Comparison of ENCODE assay signal across 18 cellular contexts in the genomic region with DNA sequence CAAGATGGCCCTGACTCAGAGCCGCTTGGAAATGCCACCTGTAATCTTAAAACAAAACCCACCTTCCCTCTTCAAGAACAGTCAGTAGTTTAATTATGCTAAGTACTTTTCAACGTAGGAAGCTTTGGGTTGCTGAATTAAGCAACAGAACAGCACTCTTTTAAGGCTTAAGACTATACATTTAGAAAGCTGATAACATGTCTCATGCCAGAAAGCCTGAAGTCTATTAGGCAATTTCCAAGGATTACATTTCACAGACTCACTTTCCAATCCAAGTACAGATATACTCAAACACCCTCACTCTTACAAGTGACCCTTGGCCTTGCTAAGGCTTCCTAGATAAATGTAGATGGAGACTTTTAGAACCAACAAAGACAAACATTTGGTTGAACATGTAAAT.
DNase-seq lines count a peak whose midpoint lies in the region; ATAC-seq and TF ChIP-seq lines count a peak whose summit lies in the region.
"Had no signal": no experiment of that assay in that cellular context is flagged by ENCODE, and none has a peak within 500 bp of the region (broad histone marks: within the 10 kb centered on the region; RNA-seq: fewer than 3 reads in every experiment).

No MANE protein-coding gene starts in this region.

- DNase-seq in GM23338 (ENCODE audit: low spot score) (no peak), SK-N-DZ (ENCODE audit: low spot score) (peak; percentile 52), fibroblast of pulmonary artery (ENCODE audit: low read depth) (peak; percentile 27), neural progenitor cell (ENCODE audit: low spot score) (no peak), NCI-H1436 (lab: John Stamatoyannopoulos, UW) (no peak)
- no peak for DNase-seq in activated naive CD8-positive, alpha-beta T cell treated with anti-CD3 and anti-CD28 coated beads for 36 hours
- DNase-seq: CD8-positive, alpha-beta memory T cell; Karpas-422; NCI-H1048; NCI-H1417 treated with DMSO at 0.1 percent for 48 hours; NCI-H1930; NCI-H226; NCI-H510A treated with DMSO at 0.1 percent for 48 hours; NCI-H748 treated with DMSO at 0.1 percent for 48 hours; Peyer's patch had no signal

- H3K79me2 ChIP-seq in GM23338 (replicated peaks; ENCODE audit: insufficient read depth) (no peaks in the 10 kb centered on the region), neural progenitor cell (ENCODE audit: low read depth) (no peaks in the 10 kb centered on the region)

- no peaks in the 10 kb centered on the region for H4K20me1 ChIP-seq in GM23338 (replicated peaks; ENCODE audit: insufficient read depth)
- no peaks in the 10 kb centered on the region for H4K20me1 ChIP-seq in neural progenitor cell (ENCODE audit: low read depth)

- H3K27ac Mint-ChIP-seq in GM23338, result no peak overlapping the region
- no peak overlapping the region for H3K27ac Mint-ChIP-seq in neural progenitor cell
- no peak overlapping the region for H3K27ac Mint-ChIP-seq in activated T-helper 17 cell treated with anti-CD3 and anti-CD28 coated beads, Interleukin-2, amount 50 U/mL, for 72 hours
- H3K27ac Mint-ChIP-seq in activated naive CD8-positive, alpha-beta T cell treated with anti-CD3 and anti-CD28 coated beads for 36 hours, result no peak overlapping the region
- H3K27ac Mint-ChIP-seq: CD8-positive, alpha-beta memory T cell had no signal

- ATAC-seq in GM23338 (no peak), HG02678 (IDR thresholded peaks at IDR 0.05; ENCODE audit: unreplicated experiment) (no peak)
- no peak for ATAC-seq in activated T-helper 17 cell treated with anti-CD3 and anti-CD28 coated beads, Interleukin-2, amount 50 U/mL, for 72 hours (replicated peaks)

- H3K4me1 Mint-ChIP-seq in GM23338 (no peaks in the 10 kb centered on the region; the same call in 2 of the 3 replicates), neural progenitor cell (no peaks in the 10 kb centered on the region)
- H3K4me1 Mint-ChIP-seq in activated T-helper 17 cell treated with anti-CD3 and anti-CD28 coated beads, Interleukin-2, amount 50 U/mL, for 72 hours, result peaks cover 6% of the 10 kb centered on the region
- no peaks in the 10 kb centered on the region for H3K4me1 Mint-ChIP-seq in activated naive CD8-positive, alpha-beta T cell treated with anti-CD3 and anti-CD28 coated beads for 36 hours

- no peaks in the 10 kb centered on the region for H3K27me3 ChIP-seq in GM23338 (ENCODE audit: insufficient read depth)
- H3K27me3 ChIP-seq in neural progenitor cell, result no peaks in the 10 kb centered on the region
- H3K27me3 ChIP-seq: Peyer's patch had no signal

- H3K36me3 Mint-ChIP-seq in GM23338 (ENCODE audit: low read depth) (no peaks in the 10 kb centered on the region; the same call in 2 of the 3 replicates), neural progenitor cell (peaks cover 2% of the 10 kb centered on the region)
- H3K36me3 Mint-ChIP-seq in activated T-helper 17 cell treated with anti-CD3 and anti-CD28 coated beads, Interleukin-2, amount 50 U/mL, for 72 hours (ENCODE audit: low read depth), result no peaks in the 10 kb centered on the region
- no peaks in the 10 kb centered on the region for H3K36me3 Mint-ChIP-seq in activated naive CD8-positive, alpha-beta T cell treated with anti-CD3 and anti-CD28 coated beads for 36 hours

- H3K27ac ChIP-seq in GM23338 (ENCODE audit: low read depth) (no peak overlapping the region), neural progenitor cell (no peak overlapping the region)
- H3K27ac ChIP-seq: C4-2B, Peyer's patch had no signal

- H3K9ac ChIP-seq in neural progenitor cell, result no peak overlapping the region

- H2AFZ ChIP-seq in GM23338, result peak overlapping the region; percentile 64; the same call in 1 of the 2 replicates
- no peak overlapping the region for H2AFZ ChIP-seq in neural progenitor cell (replicated peaks)

- H3K36me3 ChIP-seq in GM23338 (ENCODE audit: insufficient read depth) (no peaks in the 10 kb centered on the region), neural progenitor cell (no peaks in the 10 kb centered on the region)
- H3K36me3 ChIP-seq: Peyer's patch had no signal

- H3K9me2 ChIP-seq in GM23338 (ENCODE audit: insufficient read depth), result peaks cover 13% of the 10 kb centered on the region; the same call in 1 of the 2 replicates

- H3K9me3 Mint-ChIP-seq in GM23338 (0 out of 3 replicates have a peak, but pooled peaks cover 3% of the 10 kb centered on the region), neural progenitor cell (peaks cover 4% of the 10 kb centered on the region)
- peaks cover 4% of the 10 kb centered on the region for H3K9me3 Mint-ChIP-seq in activated T-helper 17 cell treated with anti-CD3 and anti-CD28 coated beads, Interleukin-2, amount 50 U/mL, for 72 hours
- no peaks in the 10 kb centered on the region for H3K9me3 Mint-ChIP-seq in activated naive CD8-positive, alpha-beta T cell treated with anti-CD3 and anti-CD28 coated beads for 36 hours

- H3K27me3 Mint-ChIP-seq in GM23338 (ENCODE audit: insufficient read depth, low read depth, poor library complexity) (no peaks in the 10 kb centered on the region), neural progenitor cell (ENCODE audit: insufficient read depth, low read depth) (no peaks in the 10 kb centered on the region)
- peaks cover 11% of the 10 kb centered on the region for H3K27me3 Mint-ChIP-seq in activated T-helper 17 cell treated with anti-CD3 and anti-CD28 coated beads, Interleukin-2, amount 50 U/mL, for 72 hours
- peaks cover 9% of the 10 kb centered on the region for H3K27me3 Mint-ChIP-seq in activated naive CD8-positive, alpha-beta T cell treated with anti-CD3 and anti-CD28 coated beads for 36 hours

- no peaks in the 10 kb centered on the region for H3F3A ChIP-seq in GM23338 (replicated peaks; ENCODE audit: low read depth)
- H3F3A ChIP-seq in neural progenitor cell (ENCODE audit: low read depth), result no peaks in the 10 kb centered on the region

- no peak overlapping the region for H3K4me3 Mint-ChIP-seq in GM23338
- no peak overlapping the region for H3K4me3 Mint-ChIP-seq in neural progenitor cell
- no peak overlapping the region for H3K4me3 Mint-ChIP-seq in activated T-helper 17 cell treated with anti-CD3 and anti-CD28 coated beads, Interleukin-2, amount 50 U/mL, for 72 hours
- no peak overlapping the region for H3K4me3 Mint-ChIP-seq in activated naive CD8-positive, alpha-beta T cell treated with anti-CD3 and anti-CD28 coated beads for 36 hours
- H3K4me3 Mint-ChIP-seq: CD8-positive, alpha-beta memory T cell had no signal

- no peaks in the 10 kb centered on the region for H3K4me1 ChIP-seq in GM23338 (ENCODE audit: insufficient read depth)
- H3K4me1 ChIP-seq in neural progenitor cell, result peaks cover 14% of the 10 kb centered on the region
- H3K4me1 ChIP-seq: Peyer's patch had no signal

- H3K4me2 ChIP-seq in GM23338 (no peak overlapping the region), neural progenitor cell (peak overlapping the region; percentile 3)

- no peaks in the 10 kb centered on the region for H3K9me3 ChIP-seq in neural progenitor cell (ENCODE audit: low read depth)
- H3K9me3 ChIP-seq: Peyer's patch had no signal

- H3K4me3 ChIP-seq in GM23338, result no peak overlapping the region
- no peak overlapping the region for H3K4me3 ChIP-seq in fibroblast of pulmonary artery (replicated peaks; ENCODE audit: low read depth, low read length)
- no peak overlapping the region for H3K4me3 ChIP-seq in neural progenitor cell
- H3K4me3 ChIP-seq: Peyer's patch had no signal

- no peak for TF ChIP-seq CTCF in GM23338 (conservative IDR thresholded peaks at IDR 0.05; ENCODE audit: low read depth in 2 of 2)
- no peak for TF ChIP-seq CTCF in fibroblast of pulmonary artery (IDR thresholded peaks at IDR 0.05; ENCODE audit: low read length, missing control alignments)
- no peak for TF ChIP-seq CTCF in neural progenitor cell (IDR thresholded peaks at IDR 0.05)

Comparison
In these comparisons a context has a peak if more than half of its experiments do, and no peak if none do; other contexts are left out.
1. DNase-seq: peak in SK-N-DZ (single experiment) and fibroblast of pulmonary artery (single experiment); none in GM23338 (single experiment), neural progenitor cell (single experiment), NCI-H1436 (single experiment) and activated naive CD8-positive, alpha-beta T cell treated with anti-CD3 and anti-CD28 coated beads for 36 hours (single experiment).